ENCODE assay signal across 18 cellular contexts in the genomic region with DNA sequence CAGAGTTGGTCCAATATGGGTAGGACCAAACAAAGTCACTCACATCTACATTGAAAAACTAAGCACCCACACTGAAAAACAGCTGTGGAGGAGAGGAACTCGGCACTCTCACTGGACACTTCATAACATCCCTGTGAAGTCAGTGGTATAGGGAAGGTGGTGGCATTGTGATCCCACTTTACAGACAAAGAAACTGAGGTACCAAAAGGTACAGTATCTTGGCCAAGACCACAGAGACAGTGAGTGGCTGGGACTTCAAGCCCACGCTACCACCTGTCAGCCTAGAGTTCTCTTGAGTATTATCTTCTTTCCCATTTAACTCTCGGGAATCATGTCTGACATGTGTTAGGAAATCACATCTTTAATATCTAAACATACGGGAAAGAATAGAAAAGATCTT.
"Had no signal": no experiment of that assay in that cellular context is flagged by ENCODE, and none has a peak within 500 bp of the region (broad histone marks: within the 10 kb centered on the region; RNA-seq: fewer than 3 reads in every experiment).

No MANE protein-coding gene starts in this region.

- H3K9me3 ChIP-seq: tibial artery had no signal

- H3K27me3 ChIP-seq: cardiac muscle cell, hepatocyte, tibial artery had no signal

- DNase-seq: activated CD4-positive, alpha-beta T cell treated with anti-CD3 and anti-CD28 coated beads, Interleukin-2, amount 50 U/mL, for 1 hour; activated CD4-positive, CD25-positive, alpha-beta regulatory T cell treated with anti-CD3 and anti-CD28 coated beads, Interleukin-2, amount 50 U/mL, for 72 hours; activated CD8-positive, alpha-beta memory T cell treated with anti-CD3 and anti-CD28 coated beads, Interleukin-2, amount 50 U/mL, for 48 hours; activated effector memory CD4-positive, alpha-beta T cell treated with Interleukin-2 at 50 U/mL for 16 hours; activated naive CD4-positive, alpha-beta T cell treated with anti-CD3 and anti-CD28 coated beads, Interleukin-2, amount 50 U/mL, for 16 hours; activated T-cell treated with anti-CD3 and anti-CD28 coated beads, Interleukin-2, amount 50 U/mL, for 48 hours; erythroblast; nephron progenitor cell; occipital lobe; retina; stimulated activated CD4-positive, alpha-beta T cell treated with anti-CD3 and anti-CD28 coated beads, Interleukin-12 subunit alpha, Interleukin-12 subunit beta, amount 100 ng/mL, for 4 hours; stimulated activated CD4-positive, alpha-beta T cell treated with anti-CD3 and anti-CD28 coated beads, Interleukin-1b, Interleukin-23, amount 100 ng/mL, for 48 hours; stimulated activated CD8-positive, alpha-beta memory T cell treated with anti-CD3 and anti-CD28 coated beads, Interleukin-4, amount 100 ng/mL, for 48 hours; stimulated activated naive CD4-positive, alpha-beta T cell; T1000 had no signal

- H3K4me3 ChIP-seq: cardiac muscle cell, hepatocyte, tibial artery had no signal

- H2AFZ ChIP-seq: hepatocyte had no signal

- H3K4me2 ChIP-seq: hepatocyte had no signal

- H3K36me3 ChIP-seq: cardiac muscle cell, tibial artery had no signal

- H3K79me2 ChIP-seq: hepatocyte had no signal

- H3K27ac ChIP-seq: cardiac muscle cell, hepatocyte, tibial artery had no signal

- H3K4me1 ChIP-seq: tibial artery had no signal
